1 cellular context compared by ENCODE assay signal in the genomic region with DNA sequence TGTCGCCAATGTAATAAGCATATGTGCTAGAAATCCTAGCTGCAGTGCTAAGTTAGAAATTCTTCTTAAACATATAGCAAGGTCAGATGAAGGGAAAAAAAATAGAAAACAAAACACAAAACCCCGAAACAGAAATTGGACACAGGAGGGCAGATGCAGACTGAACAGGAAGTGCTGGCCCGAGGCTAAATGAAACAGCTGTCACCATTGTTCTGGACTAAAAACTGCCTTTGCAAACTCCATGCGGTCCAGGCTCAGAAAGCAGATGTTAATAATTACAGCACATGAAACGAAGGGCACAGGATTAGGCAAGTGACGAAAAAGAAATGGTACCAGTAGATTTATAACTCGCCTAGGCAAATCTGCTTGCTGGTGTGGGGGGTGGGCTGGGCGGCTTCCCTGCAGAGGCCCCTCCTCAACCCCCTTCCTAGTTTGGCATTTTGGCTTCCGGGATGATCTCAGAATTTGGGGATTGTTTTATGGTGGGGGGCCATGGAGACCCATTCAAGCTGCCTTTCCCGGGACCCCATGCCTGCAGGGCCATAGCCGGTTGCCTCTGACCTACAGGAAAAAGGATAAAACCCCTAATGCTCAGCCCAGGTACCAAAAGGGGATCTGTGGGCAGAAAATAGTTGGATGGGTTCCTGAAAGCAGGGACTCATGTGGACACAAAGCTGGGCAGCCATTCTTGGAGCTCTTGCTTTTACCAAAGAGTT.
TF ChIP-seq lines count a peak whose summit lies in the region.

No MANE protein-coding gene starts in this region.

TF ChIP-seq in HepG2, 621 proteins besides CTCF, POLR2A, EP300 and RAD21 (continued from another document):
- TF ChIP-seq, protein P1, sequence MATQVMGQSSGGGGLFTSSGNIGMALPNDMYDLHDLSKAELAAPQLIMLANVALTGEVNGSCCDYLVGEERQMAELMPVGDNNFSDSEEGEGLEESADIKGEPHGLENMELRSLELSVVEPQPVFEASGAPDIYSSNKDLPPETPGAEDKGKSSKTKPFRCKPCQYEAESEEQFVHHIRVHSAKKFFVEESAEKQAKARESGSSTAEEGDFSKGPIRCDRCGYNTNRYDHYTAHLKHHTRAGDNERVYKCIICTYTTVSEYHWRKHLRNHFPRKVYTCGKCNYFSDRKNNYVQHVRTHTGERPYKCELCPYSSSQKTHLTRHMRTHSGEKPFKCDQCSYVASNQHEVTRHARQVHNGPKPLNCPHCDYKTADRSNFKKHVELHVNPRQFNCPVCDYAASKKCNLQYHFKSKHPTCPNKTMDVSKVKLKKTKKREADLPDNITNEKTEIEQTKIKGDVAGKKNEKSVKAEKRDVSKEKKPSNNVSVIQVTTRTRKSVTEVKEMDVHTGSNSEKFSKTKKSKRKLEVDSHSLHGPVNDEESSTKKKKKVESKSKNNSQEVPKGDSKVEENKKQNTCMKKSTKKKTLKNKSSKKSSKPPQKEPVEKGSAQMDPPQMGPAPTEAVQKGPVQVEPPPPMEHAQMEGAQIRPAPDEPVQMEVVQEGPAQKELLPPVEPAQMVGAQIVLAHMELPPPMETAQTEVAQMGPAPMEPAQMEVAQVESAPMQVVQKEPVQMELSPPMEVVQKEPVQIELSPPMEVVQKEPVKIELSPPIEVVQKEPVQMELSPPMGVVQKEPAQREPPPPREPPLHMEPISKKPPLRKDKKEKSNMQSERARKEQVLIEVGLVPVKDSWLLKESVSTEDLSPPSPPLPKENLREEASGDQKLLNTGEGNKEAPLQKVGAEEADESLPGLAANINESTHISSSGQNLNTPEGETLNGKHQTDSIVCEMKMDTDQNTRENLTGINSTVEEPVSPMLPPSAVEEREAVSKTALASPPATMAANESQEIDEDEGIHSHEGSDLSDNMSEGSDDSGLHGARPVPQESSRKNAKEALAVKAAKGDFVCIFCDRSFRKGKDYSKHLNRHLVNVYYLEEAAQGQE (IDR thresholded peaks at IDR 0.05; ENCODE audit: borderline replicate concordance in 1 of 2, low read depth in 1 of 2, low read length in 2 of 2), result no peak
- TF ChIP-seq SIN3A (IDR thresholded peaks at IDR 0.05; ENCODE audit: borderline replicate concordance, low read depth, low read length) (no peak), ZFP36 (IDR thresholded peaks at IDR 0.05; ENCODE audit: borderline replicate concordance, low read depth, low read length, partially characterized antibody) (no peak)
- TF ChIP-seq, protein P2, sequence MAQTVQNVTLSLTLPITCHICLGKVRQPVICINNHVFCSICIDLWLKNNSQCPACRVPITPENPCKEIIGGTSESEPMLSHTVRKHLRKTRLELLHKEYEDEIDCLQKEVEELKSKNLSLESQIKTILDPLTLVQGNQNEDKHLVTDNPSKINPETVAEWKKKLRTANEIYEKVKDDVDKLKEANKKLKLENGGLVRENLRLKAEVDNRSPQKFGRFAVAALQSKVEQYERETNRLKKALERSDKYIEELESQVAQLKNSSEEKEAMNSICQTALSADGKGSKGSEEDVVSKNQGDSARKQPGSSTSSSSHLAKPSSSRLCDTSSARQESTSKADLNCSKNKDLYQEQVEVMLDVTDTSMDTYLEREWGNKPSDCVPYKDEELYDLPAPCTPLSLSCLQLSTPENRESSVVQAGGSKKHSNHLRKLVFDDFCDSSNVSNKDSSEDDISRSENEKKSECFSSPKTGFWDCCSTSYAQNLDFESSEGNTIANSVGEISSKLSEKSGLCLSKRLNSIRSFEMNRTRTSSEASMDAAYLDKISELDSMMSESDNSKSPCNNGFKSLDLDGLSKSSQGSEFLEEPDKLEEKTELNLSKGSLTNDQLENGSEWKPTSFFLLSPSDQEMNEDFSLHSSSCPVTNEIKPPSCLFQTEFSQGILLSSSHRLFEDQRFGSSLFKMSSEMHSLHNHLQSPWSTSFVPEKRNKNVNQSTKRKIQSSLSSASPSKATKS (CRISPR knock-in tag; IDR thresholded peaks at IDR 0.05), result no peak
- TF ChIP-seq, protein P3, sequence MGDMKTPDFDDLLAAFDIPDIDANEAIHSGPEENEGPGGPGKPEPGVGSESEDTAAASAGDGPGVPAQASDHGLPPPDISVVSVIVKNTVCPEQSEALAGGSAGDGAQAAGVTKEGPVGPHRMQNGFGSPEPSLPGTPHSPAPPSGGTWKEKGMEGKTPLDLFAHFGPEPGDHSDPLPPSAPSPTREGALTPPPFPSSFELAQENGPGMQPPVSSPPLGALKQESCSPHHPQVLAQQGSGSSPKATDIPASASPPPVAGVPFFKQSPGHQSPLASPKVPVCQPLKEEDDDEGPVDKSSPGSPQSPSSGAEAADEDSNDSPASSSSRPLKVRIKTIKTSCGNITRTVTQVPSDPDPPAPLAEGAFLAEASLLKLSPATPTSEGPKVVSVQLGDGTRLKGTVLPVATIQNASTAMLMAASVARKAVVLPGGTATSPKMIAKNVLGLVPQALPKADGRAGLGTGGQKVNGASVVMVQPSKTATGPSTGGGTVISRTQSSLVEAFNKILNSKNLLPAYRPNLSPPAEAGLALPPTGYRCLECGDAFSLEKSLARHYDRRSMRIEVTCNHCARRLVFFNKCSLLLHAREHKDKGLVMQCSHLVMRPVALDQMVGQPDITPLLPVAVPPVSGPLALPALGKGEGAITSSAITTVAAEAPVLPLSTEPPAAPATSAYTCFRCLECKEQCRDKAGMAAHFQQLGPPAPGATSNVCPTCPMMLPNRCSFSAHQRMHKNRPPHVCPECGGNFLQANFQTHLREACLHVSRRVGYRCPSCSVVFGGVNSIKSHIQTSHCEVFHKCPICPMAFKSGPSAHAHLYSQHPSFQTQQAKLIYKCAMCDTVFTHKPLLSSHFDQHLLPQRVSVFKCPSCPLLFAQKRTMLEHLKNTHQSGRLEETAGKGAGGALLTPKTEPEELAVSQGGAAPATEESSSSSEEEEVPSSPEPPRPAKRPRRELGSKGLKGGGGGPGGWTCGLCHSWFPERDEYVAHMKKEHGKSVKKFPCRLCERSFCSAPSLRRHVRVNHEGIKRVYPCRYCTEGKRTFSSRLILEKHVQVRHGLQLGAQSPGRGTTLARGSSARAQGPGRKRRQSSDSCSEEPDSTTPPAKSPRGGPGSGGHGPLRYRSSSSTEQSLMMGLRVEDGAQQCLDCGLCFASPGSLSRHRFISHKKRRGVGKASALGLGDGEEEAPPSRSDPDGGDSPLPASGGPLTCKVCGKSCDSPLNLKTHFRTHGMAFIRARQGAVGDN (CRISPR knock-in tag; IDR thresholded peaks at IDR 0.05), result no peak
- TF ChIP-seq, protein P4, sequence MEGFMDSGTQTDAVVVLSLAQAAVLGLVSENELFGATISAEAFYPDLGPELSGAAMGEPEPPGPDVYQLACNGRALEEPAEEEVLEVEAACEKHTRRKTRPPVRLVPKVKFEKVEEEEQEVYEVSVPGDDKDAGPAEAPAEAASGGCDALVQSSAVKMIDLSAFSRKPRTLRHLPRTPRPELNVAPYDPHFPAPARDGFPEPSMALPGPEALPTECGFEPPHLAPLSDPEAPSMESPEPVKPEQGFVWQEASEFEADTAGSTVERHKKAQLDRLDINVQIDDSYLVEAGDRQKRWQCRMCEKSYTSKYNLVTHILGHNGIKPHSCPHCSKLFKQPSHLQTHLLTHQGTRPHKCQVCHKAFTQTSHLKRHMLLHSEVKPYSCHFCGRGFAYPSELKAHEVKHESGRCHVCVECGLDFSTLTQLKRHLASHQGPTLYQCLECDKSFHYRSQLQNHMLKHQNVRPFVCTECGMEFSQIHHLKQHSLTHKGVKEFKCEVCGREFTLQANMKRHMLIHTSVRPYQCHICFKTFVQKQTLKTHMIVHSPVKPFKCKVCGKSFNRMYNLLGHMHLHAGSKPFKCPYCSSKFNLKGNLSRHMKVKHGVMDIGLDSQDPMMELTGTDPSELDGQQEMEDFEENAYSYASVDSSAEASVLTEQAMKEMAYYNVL (CRISPR knock-in tag; IDR thresholded peaks at IDR 0.05; ENCODE audit: borderline replicate concordance), result no peak
